Comparison of ENCODE assay signal across 1 cellular context in the genomic region with DNA sequence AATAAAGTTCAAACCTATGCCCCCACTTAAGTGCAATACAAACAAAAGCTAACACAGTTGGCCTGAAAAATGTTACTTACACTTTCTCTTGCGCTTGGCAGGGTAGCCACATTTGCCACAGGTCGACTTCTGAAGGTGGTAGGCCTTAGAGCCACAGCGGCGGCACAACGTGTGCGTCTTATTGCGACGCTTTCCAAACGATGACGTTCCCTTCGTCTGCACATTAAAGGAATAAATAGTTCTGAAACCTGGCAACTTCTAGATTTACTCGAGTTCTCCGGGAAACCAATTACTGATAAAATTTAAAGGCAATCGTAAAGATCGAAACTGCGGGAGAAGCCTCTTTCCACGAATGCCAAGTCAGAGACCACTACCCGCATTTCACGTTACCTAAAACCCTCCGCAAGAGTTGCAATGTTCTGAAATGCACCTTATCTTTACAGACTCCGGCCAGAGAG.
TF ChIP-seq lines count a peak whose summit lies in the region.

No MANE protein-coding gene starts in this region.

TF ChIP-seq in IMR-90, 13 proteins besides CTCF, POLR2A, EP300 and RAD21 (continued from another document):
- TF ChIP-seq MAZ (IDR thresholded peaks at IDR 0.05; ENCODE audit: borderline replicate concordance, low read depth, low read length) (no peak), NFE2L2 (IDR thresholded peaks at IDR 0.05; ENCODE audit: low read depth, low read length) (no peak)
